Comparison of ENCODE assay signal across 8 cellular contexts in the genomic region with DNA sequence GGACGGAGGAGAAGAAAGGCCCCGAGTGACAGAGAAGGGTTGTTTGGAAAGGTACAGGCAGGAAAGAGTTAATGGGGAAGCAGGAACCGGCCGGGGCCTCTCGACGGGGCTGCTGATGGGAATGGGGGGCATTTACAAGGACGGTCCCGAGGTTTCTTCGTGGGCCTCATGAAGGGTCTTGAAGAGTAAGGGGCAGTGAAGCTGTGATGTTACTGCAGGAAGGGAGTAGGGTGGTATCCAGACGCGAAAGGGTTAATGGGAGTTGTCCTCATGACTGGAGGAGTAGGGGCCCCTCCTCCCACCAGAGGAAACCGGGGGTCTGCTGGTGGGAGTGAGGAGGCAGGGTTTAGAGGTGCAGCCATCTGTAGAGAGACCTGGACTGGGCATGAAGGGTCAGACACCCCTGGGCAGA. TPM values are rescaled to one million over a fixed set of nuclear protein-coding genes. Genes with fewer than 3 reads are reported as not detected.
DNase-seq lines count a peak whose midpoint lies in the region; ATAC-seq, FAIRE-seq and TF ChIP-seq lines count a peak whose summit lies in the region.

No MANE protein-coding gene starts in this region.

- intact Hi-C loops in adrenal gland (cut with DNase I) = loop anchor here in 1 of 2 donors (5.0 kb wide), 1 partner anchor 52 kb away; no protein-coding TSS in a partner anchor

- DNase-seq in DMS53 (lab: John Stamatoyannopoulos, UW) (peak; percentile 42), DMS53 treated with DMSO at 0.1 percent for 48 hours (lab: John Stamatoyannopoulos, UW; ENCODE audit: unreplicated experiment) (no peak), adrenal gland (no peak), keratinocyte (ENCODE audit: low read depth, low spot score) (no peak), substantia nigra (lab: John Stamatoyannopoulos, UW) (peak in 1 of 49 donors; percentile 57), NCI-H345 (lab: John Stamatoyannopoulos, UW) (no peak)
- no peak for DNase-seq in central memory CD4-positive, alpha-beta T cell

- no peak for FAIRE-seq in keratinocyte (lab: Jason Lieb, UNC)

- H2AFZ ChIP-seq in keratinocyte (ENCODE audit: control insufficient read depth, low read length) = no peak overlapping the region

- no peak for TF ChIP-seq POLR2A in adrenal gland (IDR thresholded peaks at IDR 0.05)

- dilution Hi-C loops in keratinocyte (cut with MboI; ENCODE audit: extremely low pct_ligation_motif_present, low sequenced_read_pairs) = no loop called here

- peaks cover 29% of the 10 kb centered on the region for H4K20me1 ChIP-seq in keratinocyte (ENCODE audit: control insufficient read depth, extremely low read depth, insufficient read depth, low read length)

- WGBS in adrenal gland, 4 donors = 1 to 2% (median 1%) methylated on average over 12 of the region's 12 CpGs

- TF ChIP-seq CTCF in adrenal gland (IDR thresholded peaks at IDR 0.05) (no peak), keratinocyte (optimal IDR thresholded peaks at IDR 0.05 in 1 of 3, IDR thresholded peaks at IDR 0.05 in 1 of 3, conservative IDR thresholded peaks at IDR 0.05 in 1 of 3; ENCODE audit: extremely low read depth in 1 of 3, insufficient read depth in 2 of 3, low read length in 3 of 3) (no peak)

- peaks cover 0 to 23% of the 10 kb centered on the region in 2 donors for H3K36me3 ChIP-seq in adrenal gland (replicated peaks in 1 of 2)
- H3K36me3 ChIP-seq in keratinocyte (ENCODE audit: control insufficient read depth in 2 of 2, extremely low read depth in 1 of 2, insufficient read depth in 2 of 2, low read length in 2 of 2) = peaks cover 4 to 8% of the 10 kb centered on the region in 2 experiments

- H3K4me2 ChIP-seq in keratinocyte (ENCODE audit: control insufficient read depth, extremely low read depth, insufficient read depth, low read depth, low read length) = peak overlapping the region; percentile 75

- H3K4me3 ChIP-seq in adrenal gland (peak overlapping the region; percentile 87 to 97 (median 91)), keratinocyte (ENCODE audit: control insufficient read depth in 2 of 3, extremely low read depth in 1 of 3, insufficient read depth in 2 of 3, low read depth in 1 of 3, low read length in 3 of 3) (peak overlapping the region; percentile 51 to 68 (median 62))

- H3K27me3 ChIP-seq in adrenal gland = no peaks in the 10 kb centered on the region
- no peaks in the 10 kb centered on the region for H3K27me3 ChIP-seq in keratinocyte (ENCODE audit: control insufficient read depth, extremely low read depth, insufficient read depth, low read length)

- H3K79me2 ChIP-seq in keratinocyte (ENCODE audit: control insufficient read depth, insufficient read depth, low read length) = no peaks in the 10 kb centered on the region

- peaks cover 16 to 17% of the 10 kb centered on the region in 2 donors for H3K4me1 ChIP-seq in adrenal gland (replicated peaks in 1 of 2)
- peaks cover 20% of the 10 kb centered on the region for H3K4me1 ChIP-seq in keratinocyte (ENCODE audit: control insufficient read depth, extremely low read depth, insufficient read depth, low read length)

- peak overlapping the region in 4 of 5 donors; percentile 80 to 84 (median 82) for H3K27ac ChIP-seq in adrenal gland
- no peak overlapping the region for H3K27ac ChIP-seq in keratinocyte (ENCODE audit: control insufficient read depth, insufficient read depth, low read length)
- peak overlapping the region; percentile 90 for H3K27ac ChIP-seq in substantia nigra (ENCODE audit: low read depth, low read length, poor library complexity, severe bottlenecking)

- H3K9me1 ChIP-seq in keratinocyte (ENCODE audit: control insufficient read depth, extremely low read depth, insufficient read depth, low read length) = peaks cover 3% of the 10 kb centered on the region

- H3K9ac ChIP-seq in keratinocyte (ENCODE audit: control insufficient read depth, extremely low read depth, insufficient read depth, low read length) = peak overlapping the region; percentile 48

- H3K9me3 ChIP-seq in adrenal gland (replicated peaks in 1 of 3) = no peaks in the 10 kb centered on the region
- no peaks in the 10 kb centered on the region for H3K9me3 ChIP-seq in keratinocyte (ENCODE audit: control insufficient read depth, low read depth, low read length)

- no peak for ATAC-seq in HG03108 (IDR thresholded peaks at IDR 0.05; ENCODE audit: unreplicated experiment)

RNA-seq across cellular contexts. Expression of a gene that starts 0.5 kb away (rescaled TPM):
- 100 to 1,000 TPM in 7 of 8 donors, 10 to 100 TPM in 1; 98.9 to 225 (median 137) TPM for total RNA-seq in adrenal gland
- 100 to 1,000 TPM in 1 of 3 donors, 10 to 100 TPM in 2; 48.5 to 110 (median 59.7) TPM for polyA plus RNA-seq in adrenal gland
- 7.5 to 24.1 TPM (median 8.6 TPM) in 3 replicates for polyA plus RNA-seq in keratinocyte
- polyA plus RNA-seq in keratinocyte (2011; ENCODE audit: low read depth) = 2.1 TPM
- polyA plus RNA-seq in keratinocyte (2011; cell fraction: cytosol; rRNA removed) = 19.2 and 30.7 TPM in 2 replicates
- polyA plus RNA-seq in keratinocyte (2011; cell fraction: nucleus; rRNA removed) = 21.7 and 30.4 TPM in 2 replicates
- 5.9 and 11.2 TPM in 2 replicates for polyA plus RNA-seq in keratinocyte (2012; ENCODE audit: low replicate concordance)
- polyA minus RNA-seq in keratinocyte = 21.8 to 28.3 TPM (median 21.9 TPM) in 3 replicates
- polyA minus RNA-seq in keratinocyte (2011; cell fraction: cytosol; rRNA and poly(A)+ RNA removed) = 18.8 TPM
- 11.7 and 14.0 TPM in 2 replicates for polyA minus RNA-seq in keratinocyte (2011; cell fraction: nucleus; rRNA and poly(A)+ RNA removed)

RNA-seq across cellular contexts. Expression of a gene that starts 34.3 kb away (rescaled TPM):
- total RNA-seq in adrenal gland = 10 to 100 TPM in 1 of 8 donors, 1 to 10 TPM in 7; 1.3 to 12.6 (median 4.0) TPM
- polyA plus RNA-seq in adrenal gland (10 to 100 TPM in 1 of 3 donors, 1 to 10 TPM in 2; 1.1 to 11.0 (median 3.0) TPM), keratinocyte (0.02 to 0.06 TPM in 2 of 3 replicates, not detected in the other)
- not detected for polyA plus RNA-seq in keratinocyte (2011; ENCODE audit: low read depth)
- 0.06 TPM in 1 of 2 replicates, not detected in the other for polyA plus RNA-seq in keratinocyte (2011; cell fraction: cytosol; rRNA removed)
- polyA plus RNA-seq in keratinocyte (2011; cell fraction: nucleus; rRNA removed) = 0.10 and 0.24 TPM in 2 replicates
- 0.08 and 0.16 TPM in 2 replicates for polyA plus RNA-seq in keratinocyte (2012; ENCODE audit: low replicate concordance)
- not detected in 3 replicates for polyA minus RNA-seq in keratinocyte
- not detected for polyA minus RNA-seq in keratinocyte (2011; cell fraction: cytosol; rRNA and poly(A)+ RNA removed)
- polyA minus RNA-seq in keratinocyte (2011; cell fraction: nucleus; rRNA and poly(A)+ RNA removed) = not detected in 2 replicates

RNA-seq across cellular contexts. Expression of a gene that starts 39.7 kb away (rescaled TPM):
- 100 to 1,000 TPM in 7 of 8 donors, 10 to 100 TPM in 1; 31.4 to 206 (median 134) TPM for total RNA-seq in adrenal gland
- polyA plus RNA-seq in adrenal gland (100 to 1,000 TPM in 2 of 3 donors, 10 to 100 TPM in 1; 20.9 to 164 (median 116) TPM), keratinocyte (427 to 733 TPM (median 708 TPM) in 3 replicates)
- 311 TPM for polyA plus RNA-seq in keratinocyte (2011; ENCODE audit: low read depth)
- 216 and 405 TPM in 2 replicates for polyA plus RNA-seq in keratinocyte (2011; cell fraction: cytosol; rRNA removed)
- polyA plus RNA-seq in keratinocyte (2011; cell fraction: nucleus; rRNA removed) = 1,779 and 2,144 TPM in 2 replicates
- polyA plus RNA-seq in keratinocyte (2012; ENCODE audit: low replicate concordance) = 460 and 965 TPM in 2 replicates
- 1,193 to 2,515 TPM (median 1,361 TPM) in 3 replicates for polyA minus RNA-seq in keratinocyte
- polyA minus RNA-seq in keratinocyte (2011; cell fraction: cytosol; rRNA and poly(A)+ RNA removed) = 897 TPM
- 2,521 and 2,609 TPM in 2 replicates for polyA minus RNA-seq in keratinocyte (2011; cell fraction: nucleus; rRNA and poly(A)+ RNA removed)

RNA-seq across cellular contexts. Expression of a gene that starts 54.8 kb away (rescaled TPM):
- 10 to 100 TPM; 43.9 to 87.0 (median 62.0) TPM for total RNA-seq in adrenal gland
- 100 to 1,000 TPM in 1 of 3 donors, 10 to 100 TPM in 2; 21.8 to 128 (median 27.2) TPM for polyA plus RNA-seq in adrenal gland
- 15.2 to 18.2 TPM (median 16.1 TPM) in 3 replicates for polyA plus RNA-seq in keratinocyte
- polyA plus RNA-seq in keratinocyte (2011; ENCODE audit: low read depth) = 22.8 TPM
- polyA plus RNA-seq in keratinocyte (2011; cell fraction: cytosol; rRNA removed) = 8.3 and 13.7 TPM in 2 replicates
- polyA plus RNA-seq in keratinocyte (2011; cell fraction: nucleus; rRNA removed) = 28.4 and 30.6 TPM in 2 replicates
- 14.4 and 28.8 TPM in 2 replicates for polyA plus RNA-seq in keratinocyte (2012; ENCODE audit: low replicate concordance)
- polyA minus RNA-seq in keratinocyte = 16.8 to 19.3 TPM (median 18.8 TPM) in 3 replicates
- polyA minus RNA-seq in keratinocyte (2011; cell fraction: cytosol; rRNA and poly(A)+ RNA removed) = 31.7 TPM
- 12.8 and 15.4 TPM in 2 replicates for polyA minus RNA-seq in keratinocyte (2011; cell fraction: nucleus; rRNA and poly(A)+ RNA removed)
